Comparison of ENCODE assay signal across 22 cellular contexts in genomic region chr6:131877999-131878789, GRCh38.
A peak's percentile ranks its signal among the peaks of the same experiment; 100 is the strongest.
DNase-seq lines count a peak whose midpoint lies in the region; ATAC-seq, FAIRE-seq and TF ChIP-seq lines count a peak whose summit lies in the region.
"Had no signal": no experiment of that assay in that cellular context is flagged by ENCODE, and none has a peak within 500 bp of the region (broad histone marks: within the 10 kb centered on the region; RNA-seq: fewer than 3 reads in every experiment).

No MANE protein-coding gene starts in this region.

- no peaks in the 10 kb centered on the region for H3K9me3 Mint-ChIP-seq in MCF 10A (ENCODE audit: unreplicated experiment)
- H3K9me3 Mint-ChIP-seq: CD4-positive, alpha-beta T cell; IgD-negative memory B cell had no signal

- no peak for FAIRE-seq in HepG2 (lab: Jason Lieb, UNC)
- FAIRE-seq: G401.6, GM12878 had no signal

- H3K4me2 ChIP-seq in HepG2 (ENCODE audit: low read depth, low read length) (no peak overlapping the region), PC-3 (ENCODE audit: low read length) (no peak overlapping the region)

- no peak for TF ChIP-seq EP300 in HepG2 (IDR thresholded peaks at IDR 0.05; ENCODE audit: low read depth in 2 of 2, low read length in 2 of 2)
- no peak for TF ChIP-seq EP300 in HepG2 (CRISPR knock-in tag; IDR thresholded peaks at IDR 0.05; ENCODE audit: borderline replicate concordance)

- BruUV-seq in MCF 10A (replicated peaks; lab: Mats Ljungman, UMichigan): no TSS peak
- BruUV-seq in HepG2 (replicated peaks; lab: Mats Ljungman, UMichigan): TSS peak; percentile 10
- BruUV-seq in PC-3 (replicated peaks; lab: Mats Ljungman, UMichigan): no TSS peak

- H3K4me3 ChIP-seq in breast epithelium (no peak overlapping the region), HepG2 (replicated peaks in 1 of 3; ENCODE audit: insufficient read depth in 1 of 3, low read depth in 2 of 3, low read length in 3 of 3) (no peak overlapping the region), PC-3 (ENCODE audit: low read length) (no peak overlapping the region)
- H3K4me3 ChIP-seq: GM12878 had no signal

- in situ Hi-C loops in HepG2 (cut with HindIII; ENCODE audit: extremely low pct_ligation_motif_present, low pct_unique_long_range_greater_than_20kb): no loop called here

- H3K36me3 ChIP-seq in breast epithelium (no peaks in the 10 kb centered on the region), HepG2 (replicated peaks in 1 of 2; ENCODE audit: control insufficient read depth in 1 of 2, insufficient read depth in 2 of 2, low read length in 2 of 2) (peaks cover 35 to 84% of the 10 kb centered on the region in 2 experiments), PC-3 (ENCODE audit: low read depth, low read length) (no peaks in the 10 kb centered on the region)
- H3K36me3 ChIP-seq: BE2C had no signal

- H3K9me3 ChIP-seq in breast epithelium: no peaks in the 10 kb centered on the region
- no peaks in the 10 kb centered on the region for H3K9me3 ChIP-seq in HepG2 (ENCODE audit: low read length)
- H3K9me3 ChIP-seq in PC-3 (ENCODE audit: low read length): no peaks in the 10 kb centered on the region
- H3K9me3 ChIP-seq: BE2C had no signal

- POLR2A ChIA-PET in MCF 10A (lab: Yijun Ruan, JAX): interaction anchor here (0.6 to 0.7 kb wide), 2 partner anchors 9 to 12 kb away, joined by 3 to 7 read pairs; no protein-coding TSS in a partner anchor
- POLR2A ChIA-PET in HepG2 (lab: Yijun Ruan, JAX): no interaction called here
- POLR2A ChIA-PET in PC-3 (lab: Charles Lee; ENCODE audit: unreplicated experiment): no interaction called here

- H4K20me1 ChIP-seq in HepG2 (ENCODE audit: insufficient read depth, low read length): no peaks in the 10 kb centered on the region
- no peaks in the 10 kb centered on the region for H4K20me1 ChIP-seq in PC-3 (ENCODE audit: low read length)

- WGBS in HepG2 (ENCODE audit: low lambda C conversion rate): 97% methylated on average over 4 of the region's 4 CpGs

- TF ChIP-seq POLR2A in breast epithelium (IDR thresholded peaks at IDR 0.05) (no peak), HepG2 (IDR thresholded peaks at IDR 0.05; ENCODE audit: insufficient read depth in 1 of 2, low read depth in 2 of 2, low read length in 2 of 2) (no peak)

- no peaks in the 10 kb centered on the region for H3K36me3 Mint-ChIP-seq in MCF 10A (ENCODE audit: insufficient read depth, unreplicated experiment)
- H3K36me3 Mint-ChIP-seq: IgD-negative memory B cell had no signal

- no peak overlapping the region for H2AFZ ChIP-seq in HepG2 (ENCODE audit: low read length)
- no peak overlapping the region for H2AFZ ChIP-seq in PC-3 (ENCODE audit: low read length)

- no peak overlapping the region for H3K9ac ChIP-seq in HepG2 (ENCODE audit: insufficient read depth, low read depth, low read length)
- no peak overlapping the region for H3K9ac ChIP-seq in PC-3 (ENCODE audit: low read length)

- H3K27ac ChIP-seq in breast epithelium (no peak overlapping the region), HepG2 (ENCODE audit: extremely low read length, insufficient read depth, low read length) (no peak overlapping the region), PC-3 (ENCODE audit: low read length) (no peak overlapping the region)
- H3K27ac ChIP-seq: 22Rv1 had no signal

- intact Hi-C loops in MCF 10A (cut with micrococcal nuclease): no loop called here
- intact Hi-C loops in breast epithelium (cut with DNase I; ENCODE audit: low total_unique reads): no loop called here
- intact Hi-C loops in HepG2 (cut with micrococcal nuclease; ENCODE audit: unreplicated experiment): no loop called here
- intact Hi-C loops in PC-3 (cut with micrococcal nuclease): no loop called here

- no peak overlapping the region for H3K27ac Mint-ChIP-seq in MCF 10A (ENCODE audit: low read depth, unreplicated experiment)
- H3K27ac Mint-ChIP-seq: CD4-positive, alpha-beta T cell; IgD-negative memory B cell had no signal

- TF ChIP-seq CTCF in MCF 10A (IDR thresholded peaks at IDR 0.05; ENCODE audit: unreplicated experiment): no peak
- TF ChIP-seq CTCF in breast epithelium (IDR thresholded peaks at IDR 0.05): no peak
- TF ChIP-seq CTCF in HepG2 (CRISPR knock-in tag; IDR thresholded peaks at IDR 0.05): no peak
- no peak for TF ChIP-seq CTCF in PC-3 (conservative IDR thresholded peaks at IDR 0.05; ENCODE audit: low read depth, low read length)

- H3K4me1 Mint-ChIP-seq in MCF 10A (ENCODE audit: insufficient read depth, unreplicated experiment): no peaks in the 10 kb centered on the region
- H3K4me1 Mint-ChIP-seq: IgD-negative memory B cell had no signal

- no peaks in the 10 kb centered on the region for H3F3A ChIP-seq in PC-3 (ENCODE audit: low read length, unreplicated experiment)

- no peaks in the 10 kb centered on the region for H3K27me3 ChIP-seq in breast epithelium
- H3K27me3 ChIP-seq in HepG2 (ENCODE audit: control insufficient read depth in 1 of 2, insufficient read depth in 2 of 2, low read length in 2 of 2): no peaks in the 10 kb centered on the region
- no peaks in the 10 kb centered on the region for H3K27me3 ChIP-seq in PC-3 (ENCODE audit: low read length)
- H3K27me3 ChIP-seq: BE2C had no signal

- no peaks in the 10 kb centered on the region for H3K27me3 Mint-ChIP-seq in MCF 10A (ENCODE audit: insufficient read depth, unreplicated experiment)
- H3K27me3 Mint-ChIP-seq: IgD-negative memory B cell had no signal

- no peak overlapping the region for H3K4me3 Mint-ChIP-seq in MCF 10A (ENCODE audit: unreplicated experiment)
- H3K4me3 Mint-ChIP-seq: CD4-positive, alpha-beta T cell; IgD-negative memory B cell had no signal

- TF ChIP-seq RAD21 in HepG2 (CRISPR knock-in tag; IDR thresholded peaks at IDR 0.05): no peak

- H3K9me2 ChIP-seq in PC-3 (replicated peaks; ENCODE audit: low read length): no peaks in the 10 kb centered on the region

- CTCF ChIA-PET in MCF 10A (lab: Yijun Ruan, JAX) (no interaction called here), HepG2 (lab: Yijun Ruan, JAX; ENCODE audit: low intra/inter-chr PET ratio, low total read pairs) (no interaction called here), PC-3 (lab: Charles Lee) (no interaction called here)

- DNase-seq in MCF 10A (ENCODE audit: unreplicated experiment): peak; percentile 12
- DNase-seq in breast epithelium (ENCODE audit: low spot score in 2 of 2): no peak
- DNase-seq in dedifferentiated amniotic fluid mesenchymal stem cell (ENCODE audit: extremely low spot score): peak; percentile 10
- no peak for DNase-seq in HepG2 (ENCODE audit: low spot score)
- no peak for DNase-seq in PC-3
- DNase-seq in NCI-H526 treated with DMSO at 0.1 percent for 48 hours (lab: John Stamatoyannopoulos, UW): no peak
- DNase-seq: BE2C; CD4-positive, alpha-beta T cell; DMS53; GOT3; NCI-H1417; NCI-H187 treated with DMSO at 0.1 percent for 48 hours; NCI-H345; NCI-H69; NK-92 treated with Interleukin-12 subunit alpha and Interleukin-12 subunit beta, amount 100 ng/mL, for 24 hours; SHP77 treated with DMSO at 0.1 percent for 48 hours had no signal

- H3K79me2 ChIP-seq in HepG2 (ENCODE audit: insufficient read depth, low read length) (no peaks in the 10 kb centered on the region), PC-3 (ENCODE audit: low read length) (no peaks in the 10 kb centered on the region)

- no peaks in the 10 kb centered on the region for H3K4me1 ChIP-seq in breast epithelium
- no peaks in the 10 kb centered on the region for H3K4me1 ChIP-seq in HepG2 (ENCODE audit: insufficient read depth, low read length)
- H3K4me1 ChIP-seq in PC-3 (ENCODE audit: insufficient read depth, low read length): no peaks in the 10 kb centered on the region
- H3K4me1 ChIP-seq: BE2C had no signal

- ATAC-seq in HepG2 (peak; percentile 42; the same call in 2 of the 3 replicates), PC-3 (no peak), GM21390 (IDR thresholded peaks at IDR 0.05; ENCODE audit: unreplicated experiment) (no peak), HG03571 (IDR thresholded peaks at IDR 0.05; ENCODE audit: unreplicated experiment) (no peak)
- ATAC-seq: GM12878 had no signal

TF ChIP-seq in HepG2, 621 proteins besides CTCF, POLR2A, EP300 and RAD21:
- no peak for TF ChIP-seq ZNF558 (CRISPR knock-in tag; IDR thresholded peaks at IDR 0.05; ENCODE audit: borderline replicate concordance)
- TF ChIP-seq ZNF121 (CRISPR knock-in tag; IDR thresholded peaks at IDR 0.05): peak; percentile 81
- peak; percentile 41 for TF ChIP-seq FOSL2 (CRISPR knock-in tag; IDR thresholded peaks at IDR 0.05)
- TF ChIP-seq MAFK (conservative IDR thresholded peaks at IDR 0.05 in 1 of 2, IDR thresholded peaks at IDR 0.05 in 1 of 2; ENCODE audit: low read length in 2 of 2): peak; percentile 38 to 68; a peak in 3 of 4 replicates

Comparison
In these comparisons a context has a peak if more than half of its experiments do, and no peak if none do; other contexts are left out.
1. DNase-seq: peak in MCF 10A (single experiment) and dedifferentiated amniotic fluid mesenchymal stem cell (single experiment); none in breast epithelium (0 of 2), HepG2 (single experiment), PC-3 (single experiment) and NCI-H526 treated with DMSO at 0.1 percent for 48 hours (single experiment).